Comparison of ENCODE assay signal across 8 cellular contexts in genomic region chr4:1011022-1011694, GRCh38. TPM values are rescaled to one million over a fixed set of nuclear protein-coding genes. Genes with fewer than 3 reads are reported as not detected.
A peak's percentile ranks its signal among the peaks of the same experiment; 100 is the strongest.
DNase-seq lines count a peak whose midpoint lies in the region; ATAC-seq and TF ChIP-seq lines count a peak whose summit lies in the region.

Gene FGFRL1 (plus strand): TSS chr4:1011626. CDS start chr4:1012486, 860 bp downstream.

- no peaks in the 10 kb centered on the region; the same call in 2 of the 3 replicates for H3K36me3 Mint-ChIP-seq in GM23338 (ENCODE audit: low read depth)
- peaks cover 5% of the 10 kb centered on the region for H3K36me3 Mint-ChIP-seq in dendritic cell treated with granulocyte-macrophage colony-stimulating factor and Interleukin-4, amounts not matched to agents 40 ng/mL and 50 ng/mL, for 4 days (ENCODE audit: low read depth)

- H4K20me1 ChIP-seq in GM23338 (replicated peaks; ENCODE audit: insufficient read depth), result peaks cover 6% of the 10 kb centered on the region; the same call in 1 of the 2 replicates

- no peak within 1 kb of the TSS for H3K9ac ChIP-seq in liver (ENCODE audit: low read depth in 1 of 2, low read length in 2 of 2)

- H3K9me3 Mint-ChIP-seq in GM23338, result peaks cover 7% of the 10 kb centered on the region; the same call in 2 of the 3 replicates
- H3K9me3 Mint-ChIP-seq in dendritic cell treated with granulocyte-macrophage colony-stimulating factor and Interleukin-4, amounts not matched to agents 40 ng/mL and 50 ng/mL, for 4 days, result peaks cover 9% of the 10 kb centered on the region

- TF ChIP-seq CTCF in GM23338 (conservative IDR thresholded peaks at IDR 0.05; ENCODE audit: low read depth in 2 of 2) (no peak), liver (IDR thresholded peaks at IDR 0.05; ENCODE audit: low read depth, low read length, missing input control) (no peak)

- 0 out of 2 replicates have a peak, but pooled peaks cover 5% of the 10 kb centered on the region for H3F3A ChIP-seq in GM23338 (replicated peaks; ENCODE audit: low read depth)

- H3K4me1 ChIP-seq in GM23338 (ENCODE audit: insufficient read depth) (peaks cover 5% of the 10 kb centered on the region; the same call in 1 of the 2 replicates), liver (ENCODE audit: control insufficient read depth in 4 of 4, insufficient read depth in 4 of 4, low read length in 3 of 4) (peaks cover 22 to 35% (median 31%) of the 10 kb centered on the region in 4 donors)

- H3K4me3 Mint-ChIP-seq in GM23338, result peak within 1 kb of the TSS; percentile 69
- H3K4me3 Mint-ChIP-seq in dendritic cell treated with granulocyte-macrophage colony-stimulating factor and Interleukin-4, amounts not matched to agents 40 ng/mL and 50 ng/mL, for 4 days, result peak within 1 kb of the TSS; percentile 81

- no peaks in the 10 kb centered on the region for H3K9me3 ChIP-seq in liver (ENCODE audit: control insufficient read depth in 4 of 4, low read length in 3 of 4)

- H3K36me3 ChIP-seq in GM23338 (ENCODE audit: insufficient read depth), result no peaks in the 10 kb centered on the region
- peaks cover 0 to 5% (median 0%) of the 10 kb centered on the region in 4 donors for H3K36me3 ChIP-seq in liver (ENCODE audit: control insufficient read depth in 4 of 4, insufficient read depth in 3 of 4, low read depth in 1 of 4, low read length in 3 of 4)

- H3K79me2 ChIP-seq in GM23338 (replicated peaks; ENCODE audit: insufficient read depth), result 0 out of 2 replicates have a peak, but pooled peaks cover 3% of the 10 kb centered on the region

- H3K27ac ChIP-seq in GM23338 (ENCODE audit: low read depth) (no peak within 1 kb of the TSS), liver (ENCODE audit: low read depth in 1 of 2, low read length in 2 of 2) (peak within 1 kb of the TSS; percentile 50 to 61)

- H3K4me3 ChIP-seq in GM23338, result peak within 1 kb of the TSS; percentile 66
- peak within 1 kb of the TSS; percentile 41 to 94 (median 75) for H3K4me3 ChIP-seq in liver (ENCODE audit: low read depth in 1 of 3, low read length in 3 of 3)

- 1% methylated on average over 95 of the region's 95 CpGs for WGBS in liver

- TF ChIP-seq RAD21 in liver (IDR thresholded peaks at IDR 0.05), result no peak

- no peak within 1 kb of the TSS for H2AFZ ChIP-seq in GM23338

- peaks cover 42% of the 10 kb centered on the region for H3K27me3 Mint-ChIP-seq in GM23338 (ENCODE audit: insufficient read depth, low read depth, poor library complexity)
- peaks cover 34% of the 10 kb centered on the region for H3K27me3 Mint-ChIP-seq in dendritic cell treated with granulocyte-macrophage colony-stimulating factor and Interleukin-4, amounts not matched to agents 40 ng/mL and 50 ng/mL, for 4 days

- DNase-seq in COLO829 (ENCODE audit: low spot score) (peak; percentile 62), GM23338 (ENCODE audit: low spot score) (peak; percentile 91), NCI-H2196 (lab: John Stamatoyannopoulos, UW; ENCODE audit: unreplicated experiment) (peak; percentile 83), superior temporal gyrus (ENCODE audit: extremely low spot score) (no peak)
- peak; percentile 92 for DNase-seq in activated CD4-positive, alpha-beta T cell treated with anti-CD3 and anti-CD28 coated beads, Interleukin-2, amount 50 U/mL, for 4 hours
- peak; percentile 88 for DNase-seq in stimulated activated CD4-positive, alpha-beta T cell treated with anti-CD3 and anti-CD28 coated beads, Interleukin-2, amount 100 ng/mL, for 4 hours (ENCODE audit: low read depth)

- H3K27ac Mint-ChIP-seq in GM23338, result no peak within 1 kb of the TSS
- peak within 1 kb of the TSS; percentile 75 for H3K27ac Mint-ChIP-seq in dendritic cell treated with granulocyte-macrophage colony-stimulating factor and Interleukin-4, amounts not matched to agents 40 ng/mL and 50 ng/mL, for 4 days

- H3K27me3 ChIP-seq in GM23338 (ENCODE audit: insufficient read depth) (peaks cover 46% of the 10 kb centered on the region), liver (ENCODE audit: control insufficient read depth in 4 of 4, insufficient read depth in 4 of 4, low read length in 3 of 4) (no peaks in the 10 kb centered on the region)

- intact Hi-C loops in dendritic cell treated with granulocyte-macrophage colony-stimulating factor and Interleukin-4, amounts not matched to agents 40 ng/mL and 50 ng/mL, for 4 days (cut with micrococcal nuclease), result loop anchor here (10.0 kb wide), 1 partner anchor 234 kb away; the partner anchor contains the start of gene CTBP1

- ATAC-seq in GM23338, result peak; percentile 11

- H3K4me2 ChIP-seq in GM23338, result peak within 1 kb of the TSS; percentile 91

- H3K9me2 ChIP-seq in GM23338 (ENCODE audit: insufficient read depth), result no peaks in the 10 kb centered on the region

- H3K4me1 Mint-ChIP-seq in GM23338, result peaks cover 8% of the 10 kb centered on the region; the same call in 2 of the 3 replicates
- peaks cover 37% of the 10 kb centered on the region for H3K4me1 Mint-ChIP-seq in dendritic cell treated with granulocyte-macrophage colony-stimulating factor and Interleukin-4, amounts not matched to agents 40 ng/mL and 50 ng/mL, for 4 days (ENCODE audit: low read depth)

TF ChIP-seq in GM23338, 12 proteins besides CTCF, POLR2A, EP300 and RAD21:
- TF ChIP-seq REST (IDR thresholded peaks at IDR 0.05; ENCODE audit: unreplicated experiment) (no peak), ZNF114 (CRISPR knock-in tag; IDR thresholded peaks at IDR 0.05) (no peak), CREB1 (CRISPR knock-in tag; IDR thresholded peaks at IDR 0.05; ENCODE audit: low read depth) (no peak), EZH2 (IDR thresholded peaks at IDR 0.05; ENCODE audit: low read depth, unreplicated experiment) (no peak), POLR2AphosphoS5 (IDR thresholded peaks at IDR 0.05; ENCODE audit: low read depth) (0 out of 2 replicates have a peak, but pooled peaks have one; percentile 11), EZH2phosphoT487 (IDR thresholded peaks at IDR 0.05; ENCODE audit: unreplicated experiment) (no peak)

TF ChIP-seq in liver, 16 proteins besides CTCF, POLR2A, EP300 and RAD21:
- TF ChIP-seq FOXA2 (IDR thresholded peaks at IDR 0.05) (no peak), EGR1 (IDR thresholded peaks at IDR 0.05; ENCODE audit: low read depth in 2 of 2) (peak in 1 of 2 donors; percentile 55), NR2F2 (IDR thresholded peaks at IDR 0.05) (no peak)

RNA-seq across cellular contexts. Expression of gene FGFRL1, which starts in this region (rescaled TPM):
- 28.6 and 35.8 TPM in 2 replicates for total RNA-seq in GM23338 (2014; rRNA removed; shearing (Covaris generic))
- polyA plus RNA-seq in GM23338 (2016; fragmentation: Nextera tagmentation; extraction: Ambion mirVana) (7.0 and 7.3 TPM in 2 replicates), liver (10 to 100 TPM; 14.2 to 49.1 TPM)
- 10 to 100 TPM; 15.2 to 29.6 TPM for total RNA-seq in liver
